15 cellular contexts compared by ENCODE assay signal in genomic region chr17:29549169-29549935, GRCh38. TPM values are rescaled to one million over a fixed set of nuclear protein-coding genes. Genes with fewer than 3 reads are reported as not detected.
DNase-seq lines count a peak whose midpoint lies in the region; ATAC-seq, FAIRE-seq and TF ChIP-seq lines count a peak whose summit lies in the region.
"Had no signal": no experiment of that assay in that cellular context is flagged by ENCODE, and none has a peak within 500 bp of the region (broad histone marks: within the 10 kb centered on the region; RNA-seq: fewer than 3 reads in every experiment).

No MANE protein-coding gene starts in this region.

- H3K27ac Mint-ChIP-seq in activated CD8-positive, alpha-beta T cell treated with anti-CD3 and anti-CD28 coated beads, Interleukin-2, amount 10 ng/mL, durations not matched to agents 7 days and 5 days, result no peak overlapping the region
- H3K27ac Mint-ChIP-seq: activated naive CD4-positive, alpha-beta T cell treated with anti-CD3 and anti-CD28 coated beads, Interleukin-2, amount 50 U/mL, for 72 hours; naive thymus-derived CD8-positive, alpha-beta T cell had no signal

- peaks cover 0 to 7% of the 10 kb centered on the region in 2 donors for H3K4me1 ChIP-seq in adrenal gland (replicated peaks in 1 of 2)

- CTCF ChIA-PET in activated CD8-positive, alpha-beta T cell treated with anti-CD3 and anti-CD28 coated beads, Interleukin-2, amount 10 ng/mL, durations not matched to agents 7 days and 5 days (lab: Charles Lee), result interaction anchor here (0.7 to 2.3 kb wide), 5 partner anchors 13 to 180 kb away, joined by 3 to 12 read pairs (median 6); no protein-coding TSS in a partner anchor

- no peaks in the 10 kb centered on the region for H3K36me3 ChIP-seq in adrenal gland (replicated peaks in 1 of 2)

- DNase-seq in DMS79 treated with DMSO at 0.1 percent for 48 hours (lab: John Stamatoyannopoulos, UW) (peak; percentile 32), GM19240 (ENCODE audit: insufficient read length, low spot score) (peak; percentile 23), NCI-H2171 (lab: John Stamatoyannopoulos, UW) (no peak), head of caudate nucleus (no peak), adrenal gland (no peak)
- DNase-seq in activated CD8-positive, alpha-beta T cell treated with anti-CD3 and anti-CD28 coated beads, Interleukin-2, amount 10 ng/mL, durations not matched to agents 7 days and 5 days, result no peak
- DNase-seq: activated CD4-positive, alpha-beta T cell treated with anti-CD3 and anti-CD28 coated beads, Interleukin-2, amount 50 U/mL, for 48 hours; GOT3; KG1; naive thymus-derived CD8-positive, alpha-beta T cell; NCI-H526; SW 1271 had no signal

- FAIRE-seq in islet of Langerhans (lab: Jason Lieb, UNC), result peak; percentile 98

- no peaks in the 10 kb centered on the region for H3K9me3 ChIP-seq in adrenal gland (replicated peaks in 1 of 3)

- no peak overlapping the region for H3K4me3 Mint-ChIP-seq in activated CD8-positive, alpha-beta T cell treated with anti-CD3 and anti-CD28 coated beads, Interleukin-2, amount 10 ng/mL, durations not matched to agents 7 days and 5 days
- H3K4me3 Mint-ChIP-seq: naive thymus-derived CD8-positive, alpha-beta T cell had no signal

- H3K9me3 Mint-ChIP-seq in activated CD8-positive, alpha-beta T cell treated with anti-CD3 and anti-CD28 coated beads, Interleukin-2, amount 10 ng/mL, durations not matched to agents 7 days and 5 days (ENCODE audit: insufficient read depth), result no peaks in the 10 kb centered on the region
- H3K9me3 Mint-ChIP-seq: activated naive CD4-positive, alpha-beta T cell treated with anti-CD3 and anti-CD28 coated beads, Interleukin-2, amount 50 U/mL, for 72 hours; naive thymus-derived CD8-positive, alpha-beta T cell had no signal

- intact Hi-C loops in head of caudate nucleus (cut with DNase I), result no loop called here
- intact Hi-C loops in adrenal gland (cut with DNase I), result no loop called here

- H3K36me3 Mint-ChIP-seq in activated CD8-positive, alpha-beta T cell treated with anti-CD3 and anti-CD28 coated beads, Interleukin-2, amount 10 ng/mL, durations not matched to agents 7 days and 5 days (ENCODE audit: low read depth), result peaks cover 11% of the 10 kb centered on the region
- H3K36me3 Mint-ChIP-seq: activated naive CD4-positive, alpha-beta T cell treated with anti-CD3 and anti-CD28 coated beads, Interleukin-2, amount 50 U/mL, for 72 hours had no signal

- H3K4me3 ChIP-seq in adrenal gland, result no peak overlapping the region

- H3K27ac ChIP-seq in adrenal gland, result no peak overlapping the region

- 43 to 49% (median 46%) methylated on average over 5 of the region's 5 CpGs for WGBS in adrenal gland, 4 donors

- POLR2A ChIA-PET in activated CD8-positive, alpha-beta T cell treated with anti-CD3 and anti-CD28 coated beads, Interleukin-2, amount 10 ng/mL, durations not matched to agents 7 days and 5 days (lab: Charles Lee), result no interaction called here

- H3K4me1 Mint-ChIP-seq in activated CD8-positive, alpha-beta T cell treated with anti-CD3 and anti-CD28 coated beads, Interleukin-2, amount 10 ng/mL, durations not matched to agents 7 days and 5 days (ENCODE audit: low read depth), result peaks cover 21% of the 10 kb centered on the region

- H3K27me3 ChIP-seq in adrenal gland, result no peaks in the 10 kb centered on the region

- H3K27me3 Mint-ChIP-seq in activated CD8-positive, alpha-beta T cell treated with anti-CD3 and anti-CD28 coated beads, Interleukin-2, amount 10 ng/mL, durations not matched to agents 7 days and 5 days (ENCODE audit: low read depth), result no peaks in the 10 kb centered on the region
- H3K27me3 Mint-ChIP-seq: naive thymus-derived CD8-positive, alpha-beta T cell had no signal

- ATAC-seq in activated CD8-positive, alpha-beta T cell treated with anti-CD3 and anti-CD28 coated beads, Interleukin-2, amount 10 ng/mL, durations not matched to agents 7 days and 5 days, result peak; percentile 87
- ATAC-seq in GM21576 (IDR thresholded peaks at IDR 0.05; ENCODE audit: unreplicated experiment), result no peak
- ATAC-seq: naive thymus-derived CD8-positive, alpha-beta T cell had no signal

- TF ChIP-seq CTCF in adrenal gland (IDR thresholded peaks at IDR 0.05), result no peak

- no peak for TF ChIP-seq POLR2A in adrenal gland (IDR thresholded peaks at IDR 0.05)

RNA-seq across cellular contexts. Expression of gene ABHD15, which starts 17.5 kb away (rescaled TPM):
- 10 to 100 TPM; 21.1 to 21.7 TPM for total RNA-seq in activated CD8-positive, alpha-beta T cell treated with anti-CD3 and anti-CD28 coated beads, Interleukin-2, amount 10 ng/mL, durations not matched to agents 7 days and 5 days
- total RNA-seq in adrenal gland, result 10 to 100 TPM in 1 of 8 donors, 1 to 10 TPM in 7; 4.7 to 11.1 (median 7.5) TPM
- 1 to 10 TPM; 2.9 to 4.1 (median 3.0) TPM for polyA plus RNA-seq in adrenal gland

RNA-seq across cellular contexts. Expression of gene TP53I13, which starts 19.1 kb away (rescaled TPM):
- 10 to 100 TPM; 96.7 to 97.9 TPM for total RNA-seq in activated CD8-positive, alpha-beta T cell treated with anti-CD3 and anti-CD28 coated beads, Interleukin-2, amount 10 ng/mL, durations not matched to agents 7 days and 5 days
- 10 to 100 TPM; 22.0 to 70.5 (median 45.2) TPM for total RNA-seq in adrenal gland
- polyA plus RNA-seq in adrenal gland, result 100 to 1,000 TPM in 2 of 3 donors, 1 to 10 TPM in 1; 4.2 to 163 (median 135) TPM

RNA-seq across cellular contexts. Expression of gene GIT1, which starts 40.1 kb away (rescaled TPM):
- total RNA-seq in activated CD8-positive, alpha-beta T cell treated with anti-CD3 and anti-CD28 coated beads, Interleukin-2, amount 10 ng/mL, durations not matched to agents 7 days and 5 days, result 10 to 100 TPM; 72.7 to 75.1 TPM
- 10 to 100 TPM; 21.3 to 36.6 (median 31.7) TPM for total RNA-seq in adrenal gland
- 10 to 100 TPM; 13.7 to 51.6 (median 33.4) TPM for polyA plus RNA-seq in adrenal gland

RNA-seq across cellular contexts. Expression of gene ANKRD13B, which starts 43.6 kb away (rescaled TPM):
- 10 to 100 TPM; 11.2 to 12.5 TPM for total RNA-seq in activated CD8-positive, alpha-beta T cell treated with anti-CD3 and anti-CD28 coated beads, Interleukin-2, amount 10 ng/mL, durations not matched to agents 7 days and 5 days
- total RNA-seq in adrenal gland, result 10 to 100 TPM in 1 of 8 donors, 1 to 10 TPM in 7; 2.5 to 11.7 (median 5.4) TPM
- 10 to 100 TPM in 1 of 3 donors, 1 to 10 TPM in 2; 1.0 to 23.8 (median 7.2) TPM for polyA plus RNA-seq in adrenal gland

Comparison
In these comparisons a context has a peak if more than half of its experiments do, and no peak if none do; other contexts are left out.
1. DNase-seq: peak in DMS79 treated with DMSO at 0.1 percent for 48 hours (single experiment) and GM19240 (single experiment); none in activated CD8-positive, alpha-beta T cell treated with anti-CD3 and anti-CD28 coated beads, Interleukin-2, amount 10 ng/mL, durations not matched to agents 7 days and 5 days (single experiment), NCI-H2171 (single experiment), head of caudate nucleus (0 of 42) and adrenal gland (0 of 7).